In the genomic region with DNA sequence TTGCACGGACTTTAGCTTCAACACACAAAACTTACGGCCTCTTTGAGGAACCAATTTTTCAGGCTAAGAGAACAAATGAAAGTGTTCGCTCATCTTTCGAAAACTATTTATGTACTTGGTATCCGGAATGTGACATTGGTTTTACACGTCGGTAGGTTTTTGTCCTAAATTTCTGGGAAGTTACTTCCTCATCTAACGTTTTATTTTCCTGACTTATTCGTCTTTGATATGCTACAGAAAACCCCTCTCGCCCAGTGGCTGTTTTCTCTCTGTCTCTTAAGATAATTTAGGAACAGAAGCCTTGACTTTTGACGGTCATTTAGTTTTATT, we compare ENCODE assay signal across 13 cellular contexts. TPM values are rescaled to one million over a fixed set of nuclear protein-coding genes. Genes with fewer than 3 reads are reported as not detected.
DNase-seq lines count a peak whose midpoint lies in the region; ATAC-seq and TF ChIP-seq lines count a peak whose summit lies in the region.
"Had no signal": no experiment of that assay in that cellular context is flagged by ENCODE, and none has a peak within 500 bp of the region (broad histone marks: within the 10 kb centered on the region; RNA-seq: fewer than 3 reads in every experiment).

No MANE protein-coding gene starts in this region.

- CTCF ChIA-PET in MCF 10A (lab: Yijun Ruan, JAX) = no interaction called here

- H3K4me3 Mint-ChIP-seq in MCF 10A (ENCODE audit: unreplicated experiment) = no peak overlapping the region

- H3K36me3 ChIP-seq in breast epithelium = no peaks in the 10 kb centered on the region
- H3K36me3 ChIP-seq in mucosa of rectum (ENCODE audit: control insufficient read depth in 2 of 2, insufficient read depth in 2 of 2, low read length in 2 of 2) = no peaks in the 10 kb centered on the region
- H3K36me3 ChIP-seq in transverse colon = no peaks in the 10 kb centered on the region
- H3K36me3 ChIP-seq in upper lobe of left lung = no peaks in the 10 kb centered on the region

- TF ChIP-seq CTCF in breast epithelium (IDR thresholded peaks at IDR 0.05) = no peak
- TF ChIP-seq CTCF in MCF 10A (IDR thresholded peaks at IDR 0.05; ENCODE audit: unreplicated experiment) = no peak
- no peak for TF ChIP-seq CTCF in cardiac fibroblast (IDR thresholded peaks at IDR 0.05; ENCODE audit: low read depth, low read length)
- TF ChIP-seq CTCF in transverse colon (IDR thresholded peaks at IDR 0.05) = no peak
- no peak for TF ChIP-seq CTCF in upper lobe of left lung (IDR thresholded peaks at IDR 0.05)

- H3K4me1 ChIP-seq in breast epithelium (peaks cover 0 to 9% of the 10 kb centered on the region in 2 donors), mucosa of rectum (ENCODE audit: control insufficient read depth in 2 of 2, insufficient read depth in 2 of 2, low read length in 2 of 2) (peaks cover 0 to 20% of the 10 kb centered on the region in 2 donors), transverse colon (peaks cover 0 to 26% (median 23%) of the 10 kb centered on the region in 4 donors), upper lobe of left lung (peaks cover 20 to 31% (median 24%) of the 10 kb centered on the region in 4 donors)

- no peaks in the 10 kb centered on the region for H3K4me1 Mint-ChIP-seq in MCF 10A (ENCODE audit: insufficient read depth, unreplicated experiment)

- TF ChIP-seq POLR2A in breast epithelium (IDR thresholded peaks at IDR 0.05) (no peak), transverse colon (IDR thresholded peaks at IDR 0.05) (no peak), upper lobe of left lung (IDR thresholded peaks at IDR 0.05) (no peak)

- no peaks in the 10 kb centered on the region for H3K9me3 Mint-ChIP-seq in MCF 10A (ENCODE audit: unreplicated experiment)

- no peak for ATAC-seq in upper lobe of left lung (ENCODE audit: low FRiP score in 2 of 2)
- ATAC-seq: Right ventricle myocardium inferior had no signal

- peak overlapping the region in 1 of 2 donors; percentile 14 for H3K9ac ChIP-seq in mucosa of rectum (ENCODE audit: low read depth in 1 of 2, low read length in 2 of 2)

- 11 to 24% methylated on average over 7 to 11 of the region's 11 CpGs for WGBS in transverse colon (ENCODE audit: low coverage in 1 of 2), 2 donors
- WGBS in upper lobe of left lung, 2 donors = 10 to 15% methylated on average over 11 of the region's 11 CpGs

- H3K4me3 ChIP-seq in breast epithelium = peak overlapping the region; percentile 30 to 71 (median 49)
- H3K4me3 ChIP-seq in cardiac fibroblast (replicated peaks in 1 of 2; ENCODE audit: low read depth in 2 of 2, low read length in 2 of 2) = peak overlapping the region; percentile 53 to 75
- H3K4me3 ChIP-seq in mucosa of rectum (ENCODE audit: low read length in 2 of 2) = peak overlapping the region; percentile 33 to 59
- peak overlapping the region in 3 of 4 donors; percentile 39 to 51 (median 40) for H3K4me3 ChIP-seq in transverse colon
- peak overlapping the region in 2 of 4 donors; percentile 21 to 32 for H3K4me3 ChIP-seq in upper lobe of left lung

- in situ Hi-C loops in transverse colon (cut with MboI; ENCODE audit: low pct_ligation_motif_present in 1 of 4, low pct_unique_long_range_greater_than_20kb in 1 of 4, low sequenced_read_pairs in 3 of 4) = no loop called here

- no peak for DNase-seq in breast epithelium (ENCODE audit: low spot score in 2 of 2)
- no peak for DNase-seq in MCF 10A (ENCODE audit: unreplicated experiment)
- no peak for DNase-seq in cardiac fibroblast (ENCODE audit: low read depth in 2 of 2)
- DNase-seq in transverse colon = no peak
- DNase-seq in DMS53 treated with DMSO at 0.1 percent for 48 hours (lab: John Stamatoyannopoulos, UW; ENCODE audit: unreplicated experiment) = no peak
- no peak for DNase-seq in stimulated activated naive CD4-positive, alpha-beta T cell (lab: John Stamatoyannopoulos, UW)
- DNase-seq in upper lobe of left lung = no peak
- DNase-seq: activated CD8-positive, alpha-beta memory T cell treated with anti-CD3 and anti-CD28 coated beads, Interleukin-2, amount 50 U/mL, for 4 hours; Caco-2; NCI-H1694; stimulated activated CD4-positive, alpha-beta T cell treated with anti-CD3 and anti-CD28 coated beads, Interleukin-12 subunit alpha, Interleukin-12 subunit beta, amount 100 ng/mL, for 4 hours had no signal

- no peaks in the 10 kb centered on the region for H3K36me3 Mint-ChIP-seq in MCF 10A (ENCODE audit: insufficient read depth, unreplicated experiment)

- H3K27me3 ChIP-seq in breast epithelium (peaks cover 3 to 45% of the 10 kb centered on the region in 2 donors), mucosa of rectum (ENCODE audit: control insufficient read depth in 2 of 2, insufficient read depth in 2 of 2, low read length in 2 of 2) (peaks cover 41 to 47% of the 10 kb centered on the region in 2 donors), transverse colon (peaks cover 78% of the 10 kb centered on the region), upper lobe of left lung (peaks cover 0 to 42% (median 20%) of the 10 kb centered on the region in 4 donors)

- intact Hi-C loops in breast epithelium (cut with DNase I; ENCODE audit: low total_unique reads) (no loop called here), MCF 10A (cut with micrococcal nuclease) (no loop called here), transverse colon (cut with DNase I; ENCODE audit: low total_unique reads) (no loop called here)

- BruUV-seq in MCF 10A (replicated peaks; lab: Mats Ljungman, UMichigan) = no TSS peak

- POLR2A ChIA-PET in MCF 10A (lab: Yijun Ruan, JAX) = interaction anchor here (0.6 to 1.3 kb wide), 2 partner anchors 12 to 29 kb away, joined by 3 read pairs; no protein-coding TSS in a partner anchor

- no peaks in the 10 kb centered on the region for H3K27me3 Mint-ChIP-seq in MCF 10A (ENCODE audit: insufficient read depth, unreplicated experiment)

- H3K27ac ChIP-seq in breast epithelium = no peak overlapping the region
- peak overlapping the region in 1 of 2 donors; percentile 40 for H3K27ac ChIP-seq in mucosa of rectum (ENCODE audit: low read depth in 2 of 2, low read length in 2 of 2)
- peak overlapping the region; percentile 42 to 72 (median 60) for H3K27ac ChIP-seq in transverse colon
- H3K27ac ChIP-seq in upper lobe of left lung = no peak overlapping the region

- TF ChIP-seq EP300 in transverse colon (IDR thresholded peaks at IDR 0.05; ENCODE audit: low read depth) = no peak
- no peak for TF ChIP-seq EP300 in upper lobe of left lung (IDR thresholded peaks at IDR 0.05)

- no peaks in the 10 kb centered on the region for H3K9me3 ChIP-seq in breast epithelium
- no peaks in the 10 kb centered on the region for H3K9me3 ChIP-seq in mucosa of rectum (ENCODE audit: control insufficient read depth in 2 of 2, low read length in 2 of 2)
- H3K9me3 ChIP-seq in transverse colon = no peaks in the 10 kb centered on the region
- H3K9me3 ChIP-seq in upper lobe of left lung = no peaks in the 10 kb centered on the region
- H3K9me3 ChIP-seq: Caco-2 had no signal

- H3K27ac Mint-ChIP-seq in MCF 10A (ENCODE audit: low read depth, unreplicated experiment) = no peak overlapping the region

RNA-seq across cellular contexts. Expression of a gene that starts 0.9 kb away (rescaled TPM):
- 10 to 100 TPM in 1 of 3 donors, 1 to 10 TPM in 2; 1.4 to 21.3 (median 2.5) TPM for total RNA-seq in breast epithelium
- total RNA-seq in MCF 10A (2022) = not detected in 2 replicates
- total RNA-seq in transverse colon = 10 to 100 TPM; 10.9 to 42.3 (median 17.8) TPM
- total RNA-seq in upper lobe of left lung = 1 to 10 TPM in 2 of 6 donors, under 1 TPM in 2, not detected in 2; under 0.01 to 3.9 (median 0.97) TPM
- total RNA-seq: Right ventricle myocardium inferior had no signal

Comparison
In these comparisons a context has a peak if more than half of its experiments do, and no peak if none do; other contexts are left out.
1. H3K27ac ChIP-seq: peak in transverse colon (4 of 4); none in breast epithelium (0 of 2) and upper lobe of left lung (0 of 4).